8 cellular contexts compared by ENCODE assay signal in genomic region chr3:143119009-143119914, GRCh38. TPM values are rescaled to one million over a fixed set of nuclear protein-coding genes. Genes with fewer than 3 reads are reported as not detected.
DNase-seq lines count a peak whose midpoint lies in the region; ATAC-seq and TF ChIP-seq lines count a peak whose summit lies in the region.

Gene CHST2 (plus strand): TSS chr3:143119771. CDS start chr3:143120817, 1,046 bp downstream.

- H3K36me3 Mint-ChIP-seq in Calu3 (ENCODE audit: insufficient read depth, unreplicated experiment) (peaks cover 17% of the 10 kb centered on the region), neural crest cell (ENCODE audit: low read depth) (no peaks in the 10 kb centered on the region)

- peak within 1 kb of the TSS; percentile 90 for H3K4me3 Mint-ChIP-seq in Calu3 (ENCODE audit: low read depth, unreplicated experiment)
- peak within 1 kb of the TSS; percentile 95 for H3K4me3 Mint-ChIP-seq in neural crest cell

- CTCF ChIA-PET in Calu3 (lab: Charles Lee), result interaction anchor here (0.6 to 1.7 kb wide), 2 partner anchors 10 to 555 kb away, joined by 3 to 4 read pairs; no protein-coding TSS in a partner anchor
- CTCF ChIA-PET in Panc1 (lab: Charles Lee), result no interaction called here

- H3K4me3 ChIP-seq in Panc1 (ENCODE audit: low read depth in 2 of 2, low read length in 2 of 2), result peak within 1 kb of the TSS; percentile 54 to 59

- H3K9me3 Mint-ChIP-seq in Calu3 (ENCODE audit: low read depth, unreplicated experiment) (no peaks in the 10 kb centered on the region), neural crest cell (no peaks in the 10 kb centered on the region)

- in situ Hi-C loops in Panc1 (cut with HindIII; ENCODE audit: low pct_unique_long_range_greater_than_20kb, low sequenced_read_pairs), result no loop called here

- BruUV-seq in Calu3 (replicated peaks; lab: Mats Ljungman, UMichigan), result no TSS peak
- no TSS peak for BruUV-seq in Panc1 (replicated peaks; lab: Mats Ljungman, UMichigan)

- POLR2A ChIA-PET in Panc1 (lab: Charles Lee), result interaction anchor here (0.7 kb wide), 1 partner anchor 111 kb away, joined by 3 read pairs; no protein-coding TSS in a partner anchor

- TF ChIP-seq CTCF in Calu3 (IDR thresholded peaks at IDR 0.05; ENCODE audit: unreplicated experiment), result no peak
- no peak for TF ChIP-seq CTCF in Panc1 (IDR thresholded peaks at IDR 0.05)
- TF ChIP-seq CTCF in foreskin keratinocyte (conservative IDR thresholded peaks at IDR 0.05), result no peak
- TF ChIP-seq CTCF in neural crest cell (conservative IDR thresholded peaks at IDR 0.05), result no peak

- H3K27ac Mint-ChIP-seq in Calu3 (ENCODE audit: unreplicated experiment) (peak within 1 kb of the TSS; percentile 39), neural crest cell (ENCODE audit: unreplicated experiment) (no peak within 1 kb of the TSS)

- no peaks in the 10 kb centered on the region for H3K9me3 ChIP-seq in Panc1 (ENCODE audit: control insufficient read depth, insufficient read depth, low read depth, low read length)

- peaks cover 30% of the 10 kb centered on the region for H3K27me3 ChIP-seq in Panc1 (ENCODE audit: control insufficient read depth, insufficient read depth, low read length)
- H3K27me3 ChIP-seq in foreskin keratinocyte, result peaks cover 6% of the 10 kb centered on the region

- DNase-seq in Calu3 (peak; percentile 81), HK-2 (ENCODE audit: unreplicated experiment) (peak; percentile 59), Panc1 (ENCODE audit: low read depth, low spot score) (no peak), foreskin keratinocyte (peak; percentile 34 to 63), neural crest cell (ENCODE audit: low read depth, low spot score) (peak; percentile 62), stromal cell of bone marrow (ENCODE audit: low read depth) (peak; percentile 62)
- peak; percentile 88 for DNase-seq in activated effector memory CD4-positive, alpha-beta T cell treated with anti-CD3 and anti-CD28 coated beads, Interleukin-2, amount 50 U/mL, for 16 hours

- H3K36me3 ChIP-seq in Panc1 (ENCODE audit: control insufficient read depth, insufficient read depth, low read length), result no peaks in the 10 kb centered on the region

- intact Hi-C loops in Calu3 (cut with micrococcal nuclease; ENCODE audit: unreplicated experiment) (no loop called here), Panc1 (cut with micrococcal nuclease; ENCODE audit: unreplicated experiment) (no loop called here)

- no peaks in the 10 kb centered on the region for H3K4me1 Mint-ChIP-seq in Calu3 (ENCODE audit: low read depth, unreplicated experiment)
- H3K4me1 Mint-ChIP-seq in neural crest cell, result peaks cover 6% of the 10 kb centered on the region

- ATAC-seq in GM19463 (IDR thresholded peaks at IDR 0.05; ENCODE audit: unreplicated experiment) (peak; percentile 82), Panc1 (peak; percentile 92), foreskin keratinocyte (peak; percentile 90)

- H3K27me3 Mint-ChIP-seq in Calu3 (ENCODE audit: unreplicated experiment), result peaks cover 82% of the 10 kb centered on the region
- H3K27me3 Mint-ChIP-seq in neural crest cell (ENCODE audit: low read depth), result peaks cover 42% of the 10 kb centered on the region

- H3K4me1 ChIP-seq in Panc1 (ENCODE audit: control insufficient read depth, insufficient read depth, low read length) (no peaks in the 10 kb centered on the region), foreskin keratinocyte (no peaks in the 10 kb centered on the region)

- H3K27ac ChIP-seq in Panc1 (ENCODE audit: low read length), result no peak within 1 kb of the TSS
- no peak within 1 kb of the TSS for H3K27ac ChIP-seq in foreskin keratinocyte

RNA-seq across cellular contexts. Expression of gene CHST2, which starts in this region (rescaled TPM):
- 0.34 and 0.38 TPM in 2 replicates for total RNA-seq in Calu3 (2022)
- total RNA-seq in Panc1 (2021; ENCODE audit: unreplicated experiment), result 0.26 TPM
- polyA plus RNA-seq in Panc1 (2012; ENCODE audit: insufficient read length), result 0.12 TPM
- total RNA-seq in foreskin keratinocyte, result 5.0 and 5.4 TPM in 2 replicates
- 3.8 and 4.3 TPM in 2 replicates for polyA plus RNA-seq in foreskin keratinocyte
- 4.3 and 4.5 TPM in 2 replicates for total RNA-seq in neural crest cell

Comparison
In these comparisons a context has a peak if more than half of its experiments do, and no peak if none do; other contexts are left out.
1. Peak in DNase-seq in Calu3; RNA of the gene not detected or under 1 TPM.
2. Peak in ATAC-seq and H3K4me3 ChIP-seq in Panc1; RNA of the gene not detected or under 1 TPM.